Comparison of ENCODE assay signal across 1 cellular context in genomic region chr17:13016881-13017622, GRCh38.
A peak's percentile ranks its signal among the peaks of the same experiment; 100 is the strongest.
TF ChIP-seq lines count a peak whose summit lies in the region.

No MANE protein-coding gene starts in this region.

TF ChIP-seq in H1, 55 proteins besides CTCF, POLR2A, EP300 and RAD21 (continued from another document):
- TF ChIP-seq ATF2 (IDR thresholded peaks at IDR 0.05; ENCODE audit: low read length) (no peak), SP2 (IDR thresholded peaks at IDR 0.05; ENCODE audit: low read length) (no peak), NRF1 (IDR thresholded peaks at IDR 0.05; ENCODE audit: low read depth, low read length) (no peak), GTF2F1 (IDR thresholded peaks at IDR 0.05; ENCODE audit: borderline replicate concordance, low read depth, low read length) (no peak), TEAD4 (IDR thresholded peaks at IDR 0.05; ENCODE audit: low read depth, low read length) (no peak), BACH1 (IDR thresholded peaks at IDR 0.05; ENCODE audit: low read length) (0 out of 2 replicates have a peak, but pooled peaks have one; percentile 20), SUZ12 (IDR thresholded peaks at IDR 0.05; ENCODE audit: low read length) (no peak), RXRA (IDR thresholded peaks at IDR 0.05; ENCODE audit: insufficient read depth, low read depth, low read length) (no peak)
TF ChIP-seq in H1: peak in this region for 2.
